In the genomic region with DNA sequence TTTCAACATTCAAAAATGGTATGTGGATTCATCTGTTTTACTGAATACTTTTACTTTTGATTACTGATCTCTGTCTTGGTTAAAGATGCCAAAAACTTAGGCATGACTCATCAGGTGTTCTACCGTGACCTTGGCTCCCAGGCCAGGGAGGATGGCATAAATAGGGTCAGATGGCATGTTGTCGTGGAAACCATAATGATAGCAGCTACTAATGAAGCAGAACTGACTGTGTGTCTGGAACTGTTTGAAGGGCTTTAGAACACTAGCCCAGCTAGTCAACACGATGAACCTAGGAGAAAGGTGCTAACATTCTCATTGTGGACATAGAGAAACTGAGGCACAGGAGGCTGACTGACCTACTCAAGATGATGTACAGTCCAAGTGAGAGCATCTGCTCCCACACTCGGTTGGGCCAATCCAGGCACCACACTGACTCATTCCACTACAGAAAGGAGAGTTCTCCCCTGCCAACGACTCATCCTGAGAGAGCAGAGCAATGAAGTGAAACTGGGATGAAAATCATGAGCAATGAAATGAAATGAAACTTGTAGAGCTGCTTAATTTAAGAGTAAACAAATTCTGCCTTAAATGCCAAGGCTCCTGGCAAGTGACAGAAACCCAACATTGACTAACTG, we compare ENCODE assay signal across 8 cellular contexts.
A peak's percentile ranks its signal among the peaks of the same experiment; 100 is the strongest.
DNase-seq lines count a peak whose midpoint lies in the region; ATAC-seq and TF ChIP-seq lines count a peak whose summit lies in the region.

No MANE protein-coding gene starts in this region.

- H3K27ac ChIP-seq in Peyer's patch = no peak overlapping the region

- no peaks in the 10 kb centered on the region for H3K4me1 ChIP-seq in Peyer's patch

- H3K9me3 ChIP-seq in Peyer's patch = no peaks in the 10 kb centered on the region

- H3K4me3 ChIP-seq in Peyer's patch = no peak overlapping the region

- DNase-seq in activated naive CD4-positive, alpha-beta T cell treated with Interleukin-2 at 50 U/mL for 16 hours = peak; percentile 67
- DNase-seq in activated naive CD4-positive, alpha-beta T cell (lab: John Stamatoyannopoulos, UW) = no peak
- peak; percentile 73 to 82 for DNase-seq in activated T-cell treated with anti-CD3 and anti-CD28 coated beads, Interleukin-2, amount 50 U/mL, for 72 hours
- DNase-seq in stimulated activated naive CD8-positive, alpha-beta T cell treated with anti-CD3 and anti-CD28 coated beads, Interleukin-15, Interleukin-2, amounts not matched to agents 100 U/mL and 50 U/mL, for 24 hours = peak; percentile 53
- DNase-seq in Peyer's patch (no peak), NCI-H345 treated with DMSO at 0.1 percent for 48 hours (lab: John Stamatoyannopoulos, UW; ENCODE audit: unreplicated experiment) (no peak), NCI-H128 (lab: John Stamatoyannopoulos, UW; ENCODE audit: unreplicated experiment) (no peak)

- TF ChIP-seq POLR2A in Peyer's patch (IDR thresholded peaks at IDR 0.05) = no peak

- no peaks in the 10 kb centered on the region for H3K27me3 ChIP-seq in Peyer's patch

- peaks cover 15% of the 10 kb centered on the region for H3K27me3 Mint-ChIP-seq in activated T-cell treated with anti-CD3 and anti-CD28 coated beads, Interleukin-2, amount 50 U/mL, for 72 hours (ENCODE audit: low read depth)

- TF ChIP-seq CTCF in Peyer's patch (IDR thresholded peaks at IDR 0.05) = no peak

- peak overlapping the region; percentile 55 for H3K27ac Mint-ChIP-seq in activated T-cell treated with anti-CD3 and anti-CD28 coated beads, Interleukin-2, amount 50 U/mL, for 72 hours

- no peaks in the 10 kb centered on the region for H3K36me3 ChIP-seq in Peyer's patch

- peaks cover 0 to 6% of the 10 kb centered on the region in 2 donors for H3K36me3 Mint-ChIP-seq in activated T-cell treated with anti-CD3 and anti-CD28 coated beads, Interleukin-2, amount 50 U/mL, for 72 hours (ENCODE audit: insufficient read depth in 2 of 2)

- peaks cover 62% of the 10 kb centered on the region for H3K4me1 Mint-ChIP-seq in activated T-cell treated with anti-CD3 and anti-CD28 coated beads, Interleukin-2, amount 50 U/mL, for 72 hours (ENCODE audit: low read depth)

- peaks cover 4 to 6% of the 10 kb centered on the region in 2 donors for H3K9me3 Mint-ChIP-seq in activated T-cell treated with anti-CD3 and anti-CD28 coated beads, Interleukin-2, amount 50 U/mL, for 72 hours

- H3K4me3 Mint-ChIP-seq in activated T-cell treated with anti-CD3 and anti-CD28 coated beads, Interleukin-2, amount 50 U/mL, for 72 hours = peak overlapping the region; percentile 81 to 99

- peak; percentile 64 for ATAC-seq in HG03060 (IDR thresholded peaks at IDR 0.05; ENCODE audit: low read depth, unreplicated experiment)
- peak; percentile 89 for ATAC-seq in activated T-cell treated with anti-CD3 and anti-CD28 coated beads, Interleukin-2, amount 50 U/mL, for 72 hours (replicated peaks in 1 of 2)
- ATAC-seq in stimulated activated naive CD8-positive, alpha-beta T cell treated with anti-CD3 and anti-CD28 coated beads, Interleukin-15, Interleukin-2, amounts not matched to agents 100 U/mL and 50 U/mL, for 24 hours = peak; percentile 92

Comparison
In these comparisons a context has a peak if more than half of its experiments do, and no peak if none do; other contexts are left out.
1. DNase-seq: peak in activated naive CD4-positive, alpha-beta T cell treated with Interleukin-2 at 50 U/mL for 16 hours (single experiment), activated T-cell treated with anti-CD3 and anti-CD28 coated beads, Interleukin-2, amount 50 U/mL, for 72 hours (2 of 2) and stimulated activated naive CD8-positive, alpha-beta T cell treated with anti-CD3 and anti-CD28 coated beads, Interleukin-15, Interleukin-2, amounts not matched to agents 100 U/mL and 50 U/mL, for 24 hours (single experiment); none in activated naive CD4-positive, alpha-beta T cell (0 of 4), Peyer's patch (0 of 3), NCI-H345 treated with DMSO at 0.1 percent for 48 hours (single experiment) and NCI-H128 (single experiment).
2. Peak in every context shown above with its lines, with median percentiles within 50 percentile points of each other: ATAC-seq.